In genomic region chr17:1627987-1628855, GRCh38 we compare ENCODE assay signal across 8 cellular contexts. TPM values are rescaled to one million over a fixed set of nuclear protein-coding genes. Genes with fewer than 3 reads are reported as not detected.
DNase-seq lines count a peak whose midpoint lies in the region; ATAC-seq and TF ChIP-seq lines count a peak whose summit lies in the region.

SLC43A2 (minus strand) TSS chr17:1628834; CDS start chr17:1627874, 960 bp downstream.

- H3K27ac ChIP-seq in lower lobe of right lung: peak within 1 kb of the TSS; percentile 89

- H3K4me3 ChIP-seq in AG10803 (ENCODE audit: low read length): peak within 1 kb of the TSS; percentile 86
- peak within 1 kb of the TSS; percentile 94 for H3K4me3 ChIP-seq in lower lobe of right lung

- intact Hi-C loops in activated CD8-positive, alpha-beta T cell treated with anti-CD3 and anti-CD28 coated beads for 36 hours (cut with micrococcal nuclease): no loop called here
- intact Hi-C loops in lower lobe of right lung (cut with DNase I): loop anchor here (5.0 kb wide), 1 partner anchor 51 kb away; no protein-coding TSS in a partner anchor

- H3K4me1 ChIP-seq in lower lobe of right lung: peaks cover 50% of the 10 kb centered on the region

- H3K27ac Mint-ChIP-seq in activated CD8-positive, alpha-beta T cell treated with anti-CD3 and anti-CD28 coated beads for 36 hours: peak within 1 kb of the TSS; percentile 90

- H3K9me3 ChIP-seq in lower lobe of right lung: no peaks in the 10 kb centered on the region

- DNase-seq in AG10803 (ENCODE audit: low read depth) (peak; percentile 70), NCI-H69 (lab: John Stamatoyannopoulos, UW) (peak; percentile 93), lower lobe of right lung (peak; percentile 91)
- peak; percentile 80 for DNase-seq in activated CD8-positive, alpha-beta T cell treated with anti-CD3 and anti-CD28 coated beads for 36 hours
- peak; percentile 60 for DNase-seq in effector CD8-positive, alpha-beta T cell (lab: John Stamatoyannopoulos, UW)
- DNase-seq in stimulated activated CD4-positive, alpha-beta T cell treated with anti-CD3 and anti-CD28 coated beads, Interleukin-4, amount 100 ng/mL, for 48 hours (ENCODE audit: low read depth in 2 of 2): peak; percentile 69 to 73

- no peaks in the 10 kb centered on the region for H3K27me3 ChIP-seq in lower lobe of right lung (ENCODE audit: low read depth)

- no peaks in the 10 kb centered on the region for H3K9me3 Mint-ChIP-seq in activated CD8-positive, alpha-beta T cell treated with anti-CD3 and anti-CD28 coated beads for 36 hours

- H3K27me3 Mint-ChIP-seq in activated CD8-positive, alpha-beta T cell treated with anti-CD3 and anti-CD28 coated beads for 36 hours: peaks cover 8% of the 10 kb centered on the region

- no peak for TF ChIP-seq CTCF in AG10803 (conservative IDR thresholded peaks at IDR 0.05; ENCODE audit: low read length)
- no peak for TF ChIP-seq CTCF in activated CD8-positive, alpha-beta T cell treated with anti-CD3 and anti-CD28 coated beads for 36 hours (IDR thresholded peaks at IDR 0.05)
- TF ChIP-seq CTCF in lower lobe of right lung (IDR thresholded peaks at IDR 0.05): no peak

- peaks cover 13% of the 10 kb centered on the region for H3K36me3 ChIP-seq in lower lobe of right lung

- POLR2A ChIA-PET in activated CD8-positive, alpha-beta T cell treated with anti-CD3 and anti-CD28 coated beads for 36 hours (lab: Charles Lee): interaction anchor here (0.9 to 2.9 kb wide), 4 partner anchors 21 to 237 kb away, joined by 3 to 11 read pairs (median 6); no protein-coding TSS in a partner anchor

- ATAC-seq in GM19025 (IDR thresholded peaks at IDR 0.05; ENCODE audit: low read depth, unreplicated experiment) (peak; percentile 40), HG03342 (IDR thresholded peaks at IDR 0.05; ENCODE audit: unreplicated experiment) (peak; percentile 53), lower lobe of right lung (peak; percentile 90 to 92)
- ATAC-seq in activated CD8-positive, alpha-beta T cell treated with anti-CD3 and anti-CD28 coated beads for 36 hours: peak; percentile 66

- CTCF ChIA-PET in activated CD8-positive, alpha-beta T cell treated with anti-CD3 and anti-CD28 coated beads for 36 hours (lab: Charles Lee): interaction anchor here (0.8 to 15.2 kb wide), 7 partner anchors 12 to 263 kb away, joined by 3 to 243 read pairs (median 7); partner anchors contain the start of gene RILP

- peaks cover 11% of the 10 kb centered on the region for H3K4me1 Mint-ChIP-seq in activated CD8-positive, alpha-beta T cell treated with anti-CD3 and anti-CD28 coated beads for 36 hours (ENCODE audit: low read depth)

- no peaks in the 10 kb centered on the region for H3K36me3 Mint-ChIP-seq in activated CD8-positive, alpha-beta T cell treated with anti-CD3 and anti-CD28 coated beads for 36 hours (ENCODE audit: low read depth)

- H3K4me3 Mint-ChIP-seq in activated CD8-positive, alpha-beta T cell treated with anti-CD3 and anti-CD28 coated beads for 36 hours: peak within 1 kb of the TSS; percentile 88

RNA-seq across cellular contexts. Expression of gene SLC43A2, which starts in this region (rescaled TPM):
- 1 to 10 TPM; 5.6 to 5.7 TPM for total RNA-seq in activated CD8-positive, alpha-beta T cell treated with anti-CD3 and anti-CD28 coated beads for 36 hours
- total RNA-seq in lower lobe of right lung: 44.6 TPM

Comparison
In these comparisons a context has a peak if more than half of its experiments do, and no peak if none do; other contexts are left out.
1. Peak in every context shown above with its lines: DNase-seq, ATAC-seq, H3K4me3 ChIP-seq and H3K27ac ChIP-seq.
2. ATAC-seq: peak in every context shown above with its lines; median percentile 91 in lower lobe of right lung; 66 in activated CD8-positive, alpha-beta T cell treated with anti-CD3 and anti-CD28 coated beads for 36 hours; 53 in HG03342; 40 in GM19025.